Comparison of ENCODE assay signal across 24 cellular contexts in the genomic region with DNA sequence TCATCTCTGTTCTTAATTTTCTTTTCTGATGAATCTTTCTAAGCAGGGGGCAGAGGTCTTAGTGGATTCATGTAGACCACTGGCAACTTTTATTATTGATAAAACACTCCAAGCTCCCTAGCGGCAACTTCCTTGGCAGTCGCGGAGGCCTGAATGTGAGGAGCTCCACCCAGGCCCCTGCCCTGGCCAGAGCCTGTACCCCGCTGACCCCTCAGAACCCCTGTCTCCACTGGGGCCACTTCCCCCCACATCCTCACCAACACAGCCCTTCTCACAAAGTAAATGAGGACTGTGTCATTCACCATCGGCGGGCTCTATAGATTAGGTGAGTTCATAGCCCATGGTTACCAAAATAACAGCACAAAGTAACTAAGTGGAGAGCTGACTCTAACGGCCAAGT.
"Had no signal": no experiment of that assay in that cellular context is flagged by ENCODE, and none has a peak within 500 bp of the region (broad histone marks: within the 10 kb centered on the region; RNA-seq: fewer than 3 reads in every experiment).

No MANE protein-coding gene starts in this region.

- H3K4me3 Mint-ChIP-seq: activated T-helper 1 cell treated with anti-CD3 and anti-CD28 coated beads, Interleukin-12 subunit alpha, Interleukin-12 subunit beta, Interleukin-2, Interleukin-4 antibody, amounts not matched to agents 30 ng/mL and 10 ng/mL and 1 ng/mL, durations not matched to agents 14 hours and 24 hours and 36 hours; stimulated activated memory B cell treated with anti-CD40 and anti-IgM and Interleukin-4, amounts not matched to agents 10 μg/mL and 1 μg/mL and 100 μg/mL, for 72 hours; stimulated activated naive CD8-positive, alpha-beta T cell treated with anti-CD3 and anti-CD28 coated beads, Interleukin-15, amount 100 ng/mL, for 72 hours had no signal

- H3K36me3 ChIP-seq: colonic mucosa, gastrocnemius medialis, left lung, right lobe of liver, thyroid gland had no signal

- H3K4me3 ChIP-seq: colonic mucosa, gastrocnemius medialis, left lung, lung, mucosa of descending colon, right lobe of liver, thyroid gland had no signal

- H3K27ac Mint-ChIP-seq: activated T-helper 1 cell treated with anti-CD3 and anti-CD28 coated beads, Interleukin-12 subunit alpha, Interleukin-12 subunit beta, Interleukin-2, Interleukin-4 antibody, amounts not matched to agents 30 ng/mL and 10 ng/mL and 1 ng/mL, durations not matched to agents 14 hours and 24 hours and 36 hours; progenitor cell of endocrine pancreas; stimulated activated memory B cell treated with anti-CD40 and anti-IgM and Interleukin-4, amounts not matched to agents 10 μg/mL and 1 μg/mL and 100 μg/mL, for 72 hours; stimulated activated naive CD8-positive, alpha-beta T cell treated with anti-CD3 and anti-CD28 coated beads, Interleukin-15, amount 100 ng/mL, for 72 hours had no signal

- ATAC-seq: gastrocnemius medialis; left lung; mucosa of descending colon; right lobe of liver; stimulated activated memory B cell treated with anti-CD40 and anti-IgM and Interleukin-4, amounts not matched to agents 10 μg/mL and 1 μg/mL and 100 μg/mL, for 72 hours; stimulated activated naive CD8-positive, alpha-beta T cell treated with anti-CD3 and anti-CD28 coated beads, Interleukin-15, amount 100 ng/mL, for 72 hours had no signal

- H3K27ac ChIP-seq: colonic mucosa, dorsolateral prefrontal cortex, gastrocnemius medialis, right lobe of liver, thyroid gland had no signal

- H3K4me1 Mint-ChIP-seq: stimulated activated memory B cell treated with anti-CD40 and anti-IgM and Interleukin-4, amounts not matched to agents 10 μg/mL and 1 μg/mL and 100 μg/mL, for 72 hours had no signal

- H3K36me3 Mint-ChIP-seq: stimulated activated memory B cell treated with anti-CD40 and anti-IgM and Interleukin-4, amounts not matched to agents 10 μg/mL and 1 μg/mL and 100 μg/mL, for 72 hours had no signal

- H3K9me3 ChIP-seq: colonic mucosa, gastrocnemius medialis, left lung, mucosa of descending colon, right lobe of liver, thyroid gland had no signal

- H3K4me1 ChIP-seq: colonic mucosa, gastrocnemius medialis, thyroid gland had no signal

- H3K9me3 Mint-ChIP-seq: activated T-helper 1 cell treated with anti-CD3 and anti-CD28 coated beads, Interleukin-12 subunit alpha, Interleukin-12 subunit beta, Interleukin-2, Interleukin-4 antibody, amounts not matched to agents 30 ng/mL and 10 ng/mL and 1 ng/mL, durations not matched to agents 14 hours and 24 hours and 36 hours; stimulated activated memory B cell treated with anti-CD40 and anti-IgM and Interleukin-4, amounts not matched to agents 10 μg/mL and 1 μg/mL and 100 μg/mL, for 72 hours; stimulated activated naive CD8-positive, alpha-beta T cell treated with anti-CD3 and anti-CD28 coated beads, Interleukin-15, amount 100 ng/mL, for 72 hours had no signal

- H3K27me3 ChIP-seq: colonic mucosa, dorsolateral prefrontal cortex, gastrocnemius medialis, right lobe of liver, thyroid gland had no signal

- DNase-seq: activated CD4-positive, alpha-beta T cell treated with anti-CD3 and anti-CD28 coated beads for 4 hours; activated CD4-positive, alpha-beta T cell treated with anti-CD3 and anti-CD28 coated beads, Interleukin-2, amount 50 U/mL, for 48 hours; activated CD8-positive, alpha-beta memory T cell treated with anti-CD3 and anti-CD28 coated beads, Interleukin-2, amount 50 U/mL, for 4 hours; activated gamma-delta T cell treated with Interleukin-2 at 50 U/mL for 16 hours; activated naive CD4-positive, alpha-beta T cell treated with anti-CD3 and anti-CD28 coated beads, Interleukin-2, amount 50 U/mL, for 16 hours; activated T-cell treated with anti-CD3 and anti-CD28 coated beads, Interleukin-2, amount 50 U/mL, for 1 hour; colonic mucosa; effector memory CD4-positive, alpha-beta T cell; erythroblast; gastrocnemius medialis; left lung; mucosa of descending colon; right lobe of liver; small intestine; stimulated activated CD4-positive, alpha-beta T cell treated with anti-CD3 and anti-CD28 coated beads, Interleukin-1b, Interleukin-23, amount 100 ng/mL, for 48 hours; stimulated activated CD4-positive, alpha-beta T cell treated with anti-CD3 and anti-CD28 coated beads, Interleukin-4, amount 100 ng/mL, for 4 hours; stimulated activated CD8-positive, alpha-beta memory T cell treated with anti-CD3 and anti-CD28 coated beads, Interleukin-4, amount 100 ng/mL, for 48 hours; stimulated activated naive CD8-positive, alpha-beta T cell treated with anti-CD3 and anti-CD28 coated beads, Interleukin-15, amount 100 ng/mL, for 72 hours; thyroid gland had no signal
